Comparison of ENCODE assay signal across 11 cellular contexts in the genomic region with DNA sequence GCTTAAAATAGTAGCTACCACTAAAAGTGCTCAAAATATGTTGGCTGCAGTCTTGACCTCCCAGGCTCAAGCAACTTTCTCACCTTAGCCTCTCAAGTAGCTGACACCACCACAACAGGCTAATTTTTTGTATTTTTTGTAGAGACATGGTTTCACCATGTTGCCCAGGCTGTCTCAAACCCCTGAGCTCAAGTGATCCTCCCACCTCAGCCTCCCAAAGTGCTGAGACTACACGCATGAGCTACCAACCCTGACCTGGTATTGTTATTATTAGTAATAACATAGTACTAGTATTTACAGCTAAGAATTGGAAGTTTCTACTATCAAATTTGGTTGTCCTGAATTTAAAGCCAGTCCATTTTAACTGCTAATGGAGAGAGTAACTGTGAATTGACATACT.
DNase-seq lines count a peak whose midpoint lies in the region; ATAC-seq lines count a peak whose summit lies in the region.
"Had no signal": no experiment of that assay in that cellular context is flagged by ENCODE, and none has a peak within 500 bp of the region (broad histone marks: within the 10 kb centered on the region; RNA-seq: fewer than 3 reads in every experiment).

No MANE protein-coding gene starts in this region.

- intact Hi-C loops in posterior cingulate gyrus (cut with DNase I) = no loop called here

- H3K4me2 ChIP-seq in BLaER1 = peak overlapping the region; percentile 44

- DNase-seq in superior temporal gyrus (ENCODE audit: extremely low spot score) (no peak), posterior cingulate gyrus (no peak), NCI-H1417 (lab: John Stamatoyannopoulos, UW) (no peak), NOMO-1 treated with DMSO at 0.1 percent for 48 hours (lab: John Stamatoyannopoulos, UW; ENCODE audit: unreplicated experiment) (no peak)
- DNase-seq: GF-D8, lower lobe of right lung, pancreas had no signal

- no peaks in the 10 kb centered on the region for H3K9me3 ChIP-seq in BLaER1
- H3K9me3 ChIP-seq: lower lobe of right lung, pancreas had no signal

- H4K20me1 ChIP-seq in BLaER1 = no peaks in the 10 kb centered on the region

- no peak overlapping the region for H3K4me3 ChIP-seq in BLaER1
- H3K4me3 ChIP-seq: lower lobe of right lung, pancreas had no signal

- peaks cover 57% of the 10 kb centered on the region for H3K4me1 ChIP-seq in BLaER1
- H3K4me1 ChIP-seq: lower lobe of right lung, pancreas had no signal

- ATAC-seq in GM18868 (IDR thresholded peaks at IDR 0.05; ENCODE audit: unreplicated experiment) (peak; percentile 41), HG02678 (IDR thresholded peaks at IDR 0.05; ENCODE audit: unreplicated experiment) (peak; percentile 39), HG03571 (IDR thresholded peaks at IDR 0.05; ENCODE audit: unreplicated experiment) (peak; percentile 45)
- ATAC-seq: lower lobe of right lung had no signal

- H3K27me3 ChIP-seq in BLaER1 = no peaks in the 10 kb centered on the region
- H3K27me3 ChIP-seq: pancreas had no signal

- H3K9ac ChIP-seq in BLaER1 = no peak overlapping the region

- H3K27ac ChIP-seq in BLaER1 = no peak overlapping the region
- H3K27ac ChIP-seq: lower lobe of right lung had no signal

- no peaks in the 10 kb centered on the region for H3K36me3 ChIP-seq in BLaER1
- H3K36me3 ChIP-seq: lower lobe of right lung, pancreas had no signal
